ENCODE assay signal across 2 cellular contexts in the genomic region with DNA sequence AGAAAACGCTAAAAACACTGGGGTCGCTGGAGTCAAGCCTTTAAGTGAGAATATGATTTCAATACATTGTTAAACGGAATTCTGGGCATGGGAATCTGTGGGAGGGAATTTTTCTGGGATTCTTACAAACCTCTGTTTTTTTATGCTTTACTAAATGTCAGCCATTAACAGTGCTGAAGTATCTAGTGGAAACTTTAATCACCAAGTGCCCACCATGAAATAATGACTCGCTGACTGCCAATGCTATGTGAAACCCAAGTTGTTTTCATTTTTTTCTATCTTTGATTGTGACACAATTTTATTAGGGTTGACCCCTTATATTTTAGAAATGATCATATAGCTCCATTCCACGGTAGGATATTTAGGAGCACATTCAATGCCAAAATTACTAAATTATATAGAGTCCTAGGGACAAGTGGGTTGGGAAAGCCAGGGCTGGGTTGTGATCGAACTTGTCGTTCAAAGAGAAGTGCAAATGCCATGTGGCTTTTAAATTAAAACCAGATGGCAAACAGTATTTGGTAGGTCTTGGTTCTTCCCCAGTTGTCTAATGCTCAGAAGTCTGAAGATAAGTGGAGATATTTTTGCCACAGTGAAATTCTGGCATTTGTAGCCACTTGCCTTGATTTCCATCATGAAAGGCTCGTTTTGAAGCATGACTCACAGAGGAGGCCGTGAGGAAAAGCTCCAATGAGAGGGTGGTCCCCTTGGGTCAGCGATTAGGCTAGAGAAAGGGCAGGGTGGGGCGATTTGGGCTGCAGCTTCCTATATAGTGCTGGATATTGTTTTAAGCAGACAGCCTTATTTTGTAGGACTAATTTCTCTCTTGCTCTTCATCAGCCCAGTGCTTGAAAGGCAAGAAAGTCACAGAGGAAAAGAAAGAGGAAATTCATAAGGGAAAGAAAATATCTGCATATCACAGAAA.
TF ChIP-seq lines count a peak whose summit lies in the region.

No MANE protein-coding gene starts in this region.

TF ChIP-seq in IMR-90, 13 proteins besides CTCF, POLR2A, EP300 and RAD21:
- TF ChIP-seq RFX5 (IDR thresholded peaks at IDR 0.05; ENCODE audit: low read depth, low read length) (no peak), RCOR1 (IDR thresholded peaks at IDR 0.05; ENCODE audit: insufficient replicate concordance, low read length) (no peak), MAZ (IDR thresholded peaks at IDR 0.05; ENCODE audit: borderline replicate concordance, low read depth, low read length) (no peak)

TF ChIP-seq in endothelial cell of umbilical vein, 7 proteins besides CTCF, POLR2A, EP300 and RAD21:
- no peak for TF ChIP-seq FOS (IDR thresholded peaks at IDR 0.05; ENCODE audit: borderline replicate concordance, insufficient read depth, low read length)
TF ChIP-seq in endothelial cell of umbilical vein: peak in this region for 0.
